In genomic region chr1:241356519-241357365, GRCh38 we compare ENCODE assay signal across 9 cellular contexts. TPM values are rescaled to one million over a fixed set of nuclear protein-coding genes. Genes with fewer than 3 reads are reported as not detected.
A peak's percentile ranks its signal among the peaks of the same experiment; 100 is the strongest.
DNase-seq lines count a peak whose midpoint lies in the region; ATAC-seq lines count a peak whose summit lies in the region.
"Had no signal": no experiment of that assay in that cellular context is flagged by ENCODE, and none has a peak within 500 bp of the region (broad histone marks: within the 10 kb centered on the region; RNA-seq: fewer than 3 reads in every experiment).

Gene RGS7, minus strand, starts transcription at chr1:241357205.

- H3K14ac ChIP-seq in neuronal stem cell (ENCODE audit: low read length): peak within 1 kb of the TSS; percentile 71

- CTCF ChIA-PET in activated CD4-positive, alpha-beta T cell treated with anti-CD3 and anti-CD28 coated beads, Interleukin-2, amount 10 ng/mL, durations not matched to agents 7 days and 5 days (lab: Charles Lee): no interaction called here

- WGBS in neuronal stem cell (ENCODE audit: extremely low coverage in 2 of 2, insufficient read length in 2 of 2, insufficient replicate concordance in 1 of 2), 2 donors: no CpG with 5 or more reads among the region's 105 CpGs

- H3K36me3 ChIP-seq in neuronal stem cell (replicated peaks in 1 of 2; ENCODE audit: control insufficient read depth in 2 of 2, insufficient read depth in 2 of 2, low read length in 2 of 2): no peaks in the 10 kb centered on the region

- H4K91ac ChIP-seq in neuronal stem cell (ENCODE audit: low read depth, low read length, poor library complexity): no peak within 1 kb of the TSS

- H3K4ac ChIP-seq in neuronal stem cell (ENCODE audit: low read length): no peak within 1 kb of the TSS

- H3K27me3 Mint-ChIP-seq in activated CD4-positive, alpha-beta T cell treated with anti-CD3 and anti-CD28 coated beads, Interleukin-2, amount 10 ng/mL, durations not matched to agents 7 days and 5 days: peaks cover 33% of the 10 kb centered on the region

- no peaks in the 10 kb centered on the region for H3K36me3 Mint-ChIP-seq in activated CD4-positive, alpha-beta T cell treated with anti-CD3 and anti-CD28 coated beads, Interleukin-2, amount 10 ng/mL, durations not matched to agents 7 days and 5 days (ENCODE audit: low read depth)

- no peaks in the 10 kb centered on the region for H3K9me3 Mint-ChIP-seq in activated CD4-positive, alpha-beta T cell treated with anti-CD3 and anti-CD28 coated beads, Interleukin-2, amount 10 ng/mL, durations not matched to agents 7 days and 5 days

- H3K27me3 ChIP-seq in neuronal stem cell (ENCODE audit: control insufficient read depth in 3 of 3, insufficient read depth in 3 of 3, low read depth in 1 of 3, low read length in 3 of 3): peaks cover 0 to 50% (median 20%) of the 10 kb centered on the region in 3 experiments

- H3K4me3 ChIP-seq in neuronal stem cell (ENCODE audit: low read length in 2 of 2): peak within 1 kb of the TSS; percentile 52 to 90

- H2BK120ac ChIP-seq in neuronal stem cell (ENCODE audit: low read depth, low read length): no peak within 1 kb of the TSS

- POLR2A ChIA-PET in activated CD4-positive, alpha-beta T cell treated with anti-CD3 and anti-CD28 coated beads, Interleukin-2, amount 10 ng/mL, durations not matched to agents 7 days and 5 days (lab: Charles Lee): no interaction called here

- H3K27ac Mint-ChIP-seq in activated CD4-positive, alpha-beta T cell treated with anti-CD3 and anti-CD28 coated beads, Interleukin-2, amount 10 ng/mL, durations not matched to agents 7 days and 5 days: no peak within 1 kb of the TSS

- H3K9me3 ChIP-seq in neuronal stem cell (replicated peaks in 1 of 2; ENCODE audit: control insufficient read depth in 2 of 2, insufficient read depth in 1 of 2, low read depth in 1 of 2, low read length in 2 of 2): no peaks in the 10 kb centered on the region

- peak; percentile 68 for ATAC-seq in HG02571 (IDR thresholded peaks at IDR 0.05; ENCODE audit: unreplicated experiment)

- H3K4me2 ChIP-seq in neuronal stem cell (ENCODE audit: insufficient read depth, low read length, poor library complexity, severe bottlenecking): peak within 1 kb of the TSS; percentile 90

- H3K4me3 Mint-ChIP-seq in activated CD4-positive, alpha-beta T cell treated with anti-CD3 and anti-CD28 coated beads, Interleukin-2, amount 10 ng/mL, durations not matched to agents 7 days and 5 days: peak within 1 kb of the TSS; percentile 41

- H3K79me1 ChIP-seq in neuronal stem cell (ENCODE audit: low read depth, low read length): no peaks in the 10 kb centered on the region

- H3K4me1 ChIP-seq in neuronal stem cell (ENCODE audit: control insufficient read depth in 2 of 2, insufficient read depth in 1 of 2, low read depth in 1 of 2, low read length in 2 of 2): peaks cover 0 to 2% of the 10 kb centered on the region in 2 donors

- H3K9ac ChIP-seq in neuronal stem cell (ENCODE audit: low read depth, low read length, poor library complexity): peak within 1 kb of the TSS; percentile 74

- no peak within 1 kb of the TSS for H2BK15ac ChIP-seq in neuronal stem cell (ENCODE audit: low read length)

- no peak within 1 kb of the TSS for H2BK5ac ChIP-seq in neuronal stem cell (ENCODE audit: low read length)

- H3K27ac ChIP-seq in neuronal stem cell (replicated peaks; ENCODE audit: low read length): no peak within 1 kb of the TSS
- H3K27ac ChIP-seq: epithelial cell of prostate had no signal

- DNase-seq in activated CD4-positive, alpha-beta T cell treated with anti-CD3 and anti-CD28 coated beads, Interleukin-2, amount 10 ng/mL, durations not matched to agents 7 days and 5 days: no peak
- no peak for DNase-seq in activated CD4-positive, alpha-beta T cell treated with anti-CD3 and anti-CD28 coated beads, Interleukin-2, amount 50 U/mL, for 4 hours
- DNase-seq in NCI-H1694 treated with DMSO at 0.1 percent for 48 hours (lab: John Stamatoyannopoulos, UW) (peak; percentile 64), glomerular visceral epithelial cell (ENCODE audit: extremely low spot score) (peak; percentile 63), neuronal stem cell (ENCODE audit: low spot score) (peak; percentile 63)
- peak; percentile 11 for DNase-seq in activated naive CD4-positive, alpha-beta T cell treated with anti-CD3 and anti-CD28 coated beads, Interleukin-2, amount 50 U/mL, for 16 hours
- DNase-seq in effector CD4-positive, alpha-beta T cell: no peak

- H3K23ac ChIP-seq in neuronal stem cell (ENCODE audit: low read depth, low read length, poor library complexity): peak within 1 kb of the TSS; percentile 52

- peaks cover 2% of the 10 kb centered on the region for H3K4me1 Mint-ChIP-seq in activated CD4-positive, alpha-beta T cell treated with anti-CD3 and anti-CD28 coated beads, Interleukin-2, amount 10 ng/mL, durations not matched to agents 7 days and 5 days

- no peak within 1 kb of the TSS for H4K8ac ChIP-seq in neuronal stem cell (ENCODE audit: low read depth, low read length)

- H2AK5ac ChIP-seq in neuronal stem cell (ENCODE audit: low read depth, low read length): no peak within 1 kb of the TSS

- peak within 1 kb of the TSS; percentile 36 for H2BK12ac ChIP-seq in neuronal stem cell (ENCODE audit: low read length)

- peak within 1 kb of the TSS; percentile 97 for H2AFZ ChIP-seq in neuronal stem cell (ENCODE audit: low read length)

- H3K18ac ChIP-seq in neuronal stem cell (ENCODE audit: low read length): peak within 1 kb of the TSS; percentile 87

RNA-seq across cellular contexts. Expression of gene RGS7, which starts in this region (rescaled TPM):
- total RNA-seq in activated CD4-positive, alpha-beta T cell treated with anti-CD3 and anti-CD28 coated beads, Interleukin-2, amount 10 ng/mL, durations not matched to agents 7 days and 5 days: not detected
- 0.07 TPM for polyA plus RNA-seq in neuronal stem cell (2013, experiment 1 of 2)
- 0.07 TPM for polyA plus RNA-seq in neuronal stem cell (2013, experiment 2 of 2)

Comparison
In these comparisons a context has a peak if more than half of its experiments do, and no peak if none do; other contexts are left out.
1. DNase-seq: peak in NCI-H1694 treated with DMSO at 0.1 percent for 48 hours (single experiment), activated naive CD4-positive, alpha-beta T cell treated with anti-CD3 and anti-CD28 coated beads, Interleukin-2, amount 50 U/mL, for 16 hours (single experiment), glomerular visceral epithelial cell (single experiment) and neuronal stem cell (single experiment); none in activated CD4-positive, alpha-beta T cell treated with anti-CD3 and anti-CD28 coated beads, Interleukin-2, amount 10 ng/mL, durations not matched to agents 7 days and 5 days (single experiment), activated CD4-positive, alpha-beta T cell treated with anti-CD3 and anti-CD28 coated beads, Interleukin-2, amount 50 U/mL, for 4 hours (0 of 2) and effector CD4-positive, alpha-beta T cell (single experiment).